Comparison of ENCODE assay signal across 1 cellular context in the genomic region with DNA sequence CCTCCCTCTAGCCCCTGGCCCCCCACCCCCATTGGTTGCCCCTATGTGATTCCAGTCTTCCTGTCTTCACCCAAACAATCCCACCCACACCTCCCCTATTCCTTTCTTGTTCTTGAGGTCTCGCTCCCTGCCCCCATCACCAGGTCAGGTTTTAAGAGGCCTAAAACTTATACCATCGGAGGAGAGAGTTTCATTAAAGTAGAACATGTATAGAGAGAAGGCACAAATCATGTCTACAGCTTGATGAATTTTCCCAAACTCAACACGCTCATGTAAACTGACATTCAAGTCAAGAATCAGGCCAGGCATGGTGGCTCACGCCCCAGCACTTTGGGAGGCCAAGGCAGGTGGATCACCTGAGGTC.
TF ChIP-seq lines count a peak whose summit lies in the region.

No MANE protein-coding gene starts in this region.

TF ChIP-seq in IMR-90, 13 proteins besides CTCF, POLR2A, EP300 and RAD21:
- TF ChIP-seq CHD1 (IDR thresholded peaks at IDR 0.05; ENCODE audit: low read depth, low read length) (no peak), MAFK (IDR thresholded peaks at IDR 0.05; ENCODE audit: low read depth, low read length) (no peak), NFE2L2 (IDR thresholded peaks at IDR 0.05; ENCODE audit: low read depth, low read length) (no peak), FOS (IDR thresholded peaks at IDR 0.05; ENCODE audit: low read depth, low read length) (no peak), RFX5 (IDR thresholded peaks at IDR 0.05; ENCODE audit: low read depth, low read length) (no peak), RCOR1 (IDR thresholded peaks at IDR 0.05; ENCODE audit: insufficient replicate concordance, low read length) (no peak), MAZ (IDR thresholded peaks at IDR 0.05; ENCODE audit: borderline replicate concordance, low read depth, low read length) (no peak), CEBPB (IDR thresholded peaks at IDR 0.05; ENCODE audit: low read depth, low read length) (no peak), MXI1 (IDR thresholded peaks at IDR 0.05; ENCODE audit: borderline replicate concordance, low read depth, low read length) (no peak), SMC3 (IDR thresholded peaks at IDR 0.05; ENCODE audit: low read depth, low read length) (no peak), BHLHE40 (IDR thresholded peaks at IDR 0.05; ENCODE audit: low read depth, low read length) (no peak)
- TF ChIP-seq, protein P1, sequence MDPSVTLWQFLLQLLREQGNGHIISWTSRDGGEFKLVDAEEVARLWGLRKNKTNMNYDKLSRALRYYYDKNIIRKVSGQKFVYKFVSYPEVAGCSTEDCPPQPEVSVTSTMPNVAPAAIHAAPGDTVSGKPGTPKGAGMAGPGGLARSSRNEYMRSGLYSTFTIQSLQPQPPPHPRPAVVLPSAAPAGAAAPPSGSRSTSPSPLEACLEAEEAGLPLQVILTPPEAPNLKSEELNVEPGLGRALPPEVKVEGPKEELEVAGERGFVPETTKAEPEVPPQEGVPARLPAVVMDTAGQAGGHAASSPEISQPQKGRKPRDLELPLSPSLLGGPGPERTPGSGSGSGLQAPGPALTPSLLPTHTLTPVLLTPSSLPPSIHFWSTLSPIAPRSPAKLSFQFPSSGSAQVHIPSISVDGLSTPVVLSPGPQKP (IDR thresholded peaks at IDR 0.05; ENCODE audit: borderline replicate concordance, low read depth, low read length): no peak
- TF ChIP-seq, protein P2, sequence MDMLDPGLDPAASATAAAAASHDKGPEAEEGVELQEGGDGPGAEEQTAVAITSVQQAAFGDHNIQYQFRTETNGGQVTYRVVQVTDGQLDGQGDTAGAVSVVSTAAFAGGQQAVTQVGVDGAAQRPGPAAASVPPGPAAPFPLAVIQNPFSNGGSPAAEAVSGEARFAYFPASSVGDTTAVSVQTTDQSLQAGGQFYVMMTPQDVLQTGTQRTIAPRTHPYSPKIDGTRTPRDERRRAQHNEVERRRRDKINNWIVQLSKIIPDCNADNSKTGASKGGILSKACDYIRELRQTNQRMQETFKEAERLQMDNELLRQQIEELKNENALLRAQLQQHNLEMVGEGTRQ (IDR thresholded peaks at IDR 0.05; ENCODE audit: low read depth, low read length): no peak
TF ChIP-seq in IMR-90: peak in this region for 0.
